ENCODE assay signal across 1 cellular context in the genomic region with DNA sequence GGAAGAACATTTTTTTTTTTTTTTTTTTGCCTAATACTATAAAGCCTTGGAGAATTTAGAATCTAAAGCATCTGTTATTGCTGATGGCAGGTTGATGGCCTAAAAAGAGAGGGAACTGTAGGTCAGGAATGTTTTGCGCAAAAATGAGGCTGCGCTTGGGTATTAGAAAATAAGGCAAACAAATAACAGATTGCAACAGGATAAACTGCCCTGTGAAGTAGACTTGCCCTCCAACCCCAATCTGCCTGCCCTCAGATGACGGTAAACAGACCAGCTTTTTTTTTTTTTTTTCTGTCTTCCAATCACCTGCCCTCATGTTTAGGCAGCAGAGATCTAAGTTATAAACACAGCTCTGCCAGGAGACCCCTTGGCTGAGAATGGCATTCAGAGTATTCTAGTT.
TF ChIP-seq lines count a peak whose summit lies in the region.

No MANE protein-coding gene starts in this region.

TF ChIP-seq in HepG2, 621 proteins besides CTCF, POLR2A, EP300 and RAD21 (continued from another document and continues in another):
- TF ChIP-seq, protein P1, sequence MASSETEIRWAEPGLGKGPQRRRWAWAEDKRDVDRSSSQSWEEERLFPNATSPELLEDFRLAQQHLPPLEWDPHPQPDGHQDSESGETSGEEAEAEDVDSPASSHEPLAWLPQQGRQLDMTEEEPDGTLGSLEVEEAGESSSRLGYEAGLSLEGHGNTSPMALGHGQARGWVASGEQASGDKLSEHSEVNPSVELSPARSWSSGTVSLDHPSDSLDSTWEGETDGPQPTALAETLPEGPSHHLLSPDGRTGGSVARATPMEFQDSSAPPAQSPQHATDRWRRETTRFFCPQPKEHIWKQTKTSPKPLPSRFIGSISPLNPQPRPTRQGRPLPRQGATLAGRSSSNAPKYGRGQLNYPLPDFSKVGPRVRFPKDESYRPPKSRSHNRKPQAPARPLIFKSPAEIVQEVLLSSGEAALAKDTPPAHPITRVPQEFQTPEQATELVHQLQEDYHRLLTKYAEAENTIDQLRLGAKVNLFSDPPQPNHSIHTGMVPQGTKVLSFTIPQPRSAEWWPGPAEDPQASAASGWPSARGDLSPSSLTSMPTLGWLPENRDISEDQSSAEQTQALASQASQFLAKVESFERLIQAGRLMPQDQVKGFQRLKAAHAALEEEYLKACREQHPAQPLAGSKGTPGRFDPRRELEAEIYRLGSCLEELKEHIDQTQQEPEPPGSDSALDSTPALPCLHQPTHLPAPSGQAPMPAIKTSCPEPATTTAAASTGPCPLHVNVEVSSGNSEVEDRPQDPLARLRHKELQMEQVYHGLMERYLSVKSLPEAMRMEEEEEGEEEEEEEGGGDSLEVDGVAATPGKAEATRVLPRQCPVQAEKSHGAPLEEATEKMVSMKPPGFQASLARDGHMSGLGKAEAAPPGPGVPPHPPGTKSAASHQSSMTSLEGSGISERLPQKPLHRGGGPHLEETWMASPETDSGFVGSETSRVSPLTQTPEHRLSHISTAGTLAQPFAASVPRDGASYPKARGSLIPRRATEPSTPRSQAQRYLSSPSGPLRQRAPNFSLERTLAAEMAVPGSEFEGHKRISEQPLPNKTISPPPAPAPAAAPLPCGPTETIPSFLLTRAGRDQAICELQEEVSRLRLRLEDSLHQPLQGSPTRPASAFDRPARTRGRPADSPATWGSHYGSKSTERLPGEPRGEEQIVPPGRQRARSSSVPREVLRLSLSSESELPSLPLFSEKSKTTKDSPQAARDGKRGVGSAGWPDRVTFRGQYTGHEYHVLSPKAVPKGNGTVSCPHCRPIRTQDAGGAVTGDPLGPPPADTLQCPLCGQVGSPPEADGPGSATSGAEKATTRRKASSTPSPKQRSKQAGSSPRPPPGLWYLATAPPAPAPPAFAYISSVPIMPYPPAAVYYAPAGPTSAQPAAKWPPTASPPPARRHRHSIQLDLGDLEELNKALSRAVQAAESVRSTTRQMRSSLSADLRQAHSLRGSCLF (CRISPR knock-in tag; IDR thresholded peaks at IDR 0.05; ENCODE audit: borderline replicate concordance) = no peak
- TF ChIP-seq ARNTL (CRISPR knock-in tag; IDR thresholded peaks at IDR 0.05) = peak; percentile 82
- TF ChIP-seq TCF7 (IDR thresholded peaks at IDR 0.05; ENCODE audit: low read depth) = peak; percentile 94
- peak; percentile 79; the same call in 1 of the 2 replicates for TF ChIP-seq NFIC (IDR thresholded peaks at IDR 0.05; ENCODE audit: low read length)
- no peak for TF ChIP-seq ZNF883 (CRISPR knock-in tag; IDR thresholded peaks at IDR 0.05; ENCODE audit: not compliant biosample characterization)
- TF ChIP-seq XBP1 (CRISPR knock-in tag; IDR thresholded peaks at IDR 0.05) = 0 out of 2 replicates have a peak, but pooled peaks have one; percentile 4
- TF ChIP-seq, protein P2, sequence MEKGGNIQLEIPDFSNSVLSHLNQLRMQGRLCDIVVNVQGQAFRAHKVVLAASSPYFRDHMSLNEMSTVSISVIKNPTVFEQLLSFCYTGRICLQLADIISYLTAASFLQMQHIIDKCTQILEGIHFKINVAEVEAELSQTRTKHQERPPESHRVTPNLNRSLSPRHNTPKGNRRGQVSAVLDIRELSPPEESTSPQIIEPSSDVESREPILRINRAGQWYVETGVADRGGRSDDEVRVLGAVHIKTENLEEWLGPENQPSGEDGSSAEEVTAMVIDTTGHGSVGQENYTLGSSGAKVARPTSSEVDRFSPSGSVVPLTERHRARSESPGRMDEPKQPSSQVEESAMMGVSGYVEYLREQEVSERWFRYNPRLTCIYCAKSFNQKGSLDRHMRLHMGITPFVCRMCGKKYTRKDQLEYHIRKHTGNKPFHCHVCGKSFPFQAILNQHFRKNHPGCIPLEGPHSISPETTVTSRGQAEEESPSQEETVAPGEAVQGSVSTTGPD (CRISPR knock-in tag; IDR thresholded peaks at IDR 0.05) = no peak
- TF ChIP-seq ZNF121 (CRISPR knock-in tag; IDR thresholded peaks at IDR 0.05) = no peak
- TF ChIP-seq, protein P3, sequence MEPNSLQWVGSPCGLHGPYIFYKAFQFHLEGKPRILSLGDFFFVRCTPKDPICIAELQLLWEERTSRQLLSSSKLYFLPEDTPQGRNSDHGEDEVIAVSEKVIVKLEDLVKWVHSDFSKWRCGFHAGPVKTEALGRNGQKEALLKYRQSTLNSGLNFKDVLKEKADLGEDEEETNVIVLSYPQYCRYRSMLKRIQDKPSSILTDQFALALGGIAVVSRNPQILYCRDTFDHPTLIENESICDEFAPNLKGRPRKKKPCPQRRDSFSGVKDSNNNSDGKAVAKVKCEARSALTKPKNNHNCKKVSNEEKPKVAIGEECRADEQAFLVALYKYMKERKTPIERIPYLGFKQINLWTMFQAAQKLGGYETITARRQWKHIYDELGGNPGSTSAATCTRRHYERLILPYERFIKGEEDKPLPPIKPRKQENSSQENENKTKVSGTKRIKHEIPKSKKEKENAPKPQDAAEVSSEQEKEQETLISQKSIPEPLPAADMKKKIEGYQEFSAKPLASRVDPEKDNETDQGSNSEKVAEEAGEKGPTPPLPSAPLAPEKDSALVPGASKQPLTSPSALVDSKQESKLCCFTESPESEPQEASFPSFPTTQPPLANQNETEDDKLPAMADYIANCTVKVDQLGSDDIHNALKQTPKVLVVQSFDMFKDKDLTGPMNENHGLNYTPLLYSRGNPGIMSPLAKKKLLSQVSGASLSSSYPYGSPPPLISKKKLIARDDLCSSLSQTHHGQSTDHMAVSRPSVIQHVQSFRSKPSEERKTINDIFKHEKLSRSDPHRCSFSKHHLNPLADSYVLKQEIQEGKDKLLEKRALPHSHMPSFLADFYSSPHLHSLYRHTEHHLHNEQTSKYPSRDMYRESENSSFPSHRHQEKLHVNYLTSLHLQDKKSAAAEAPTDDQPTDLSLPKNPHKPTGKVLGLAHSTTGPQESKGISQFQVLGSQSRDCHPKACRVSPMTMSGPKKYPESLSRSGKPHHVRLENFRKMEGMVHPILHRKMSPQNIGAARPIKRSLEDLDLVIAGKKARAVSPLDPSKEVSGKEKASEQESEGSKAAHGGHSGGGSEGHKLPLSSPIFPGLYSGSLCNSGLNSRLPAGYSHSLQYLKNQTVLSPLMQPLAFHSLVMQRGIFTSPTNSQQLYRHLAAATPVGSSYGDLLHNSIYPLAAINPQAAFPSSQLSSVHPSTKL (CRISPR knock-in tag; IDR thresholded peaks at IDR 0.05) = peak; percentile 97
- no peak for TF ChIP-seq ZNF432 (CRISPR knock-in tag; IDR thresholded peaks at IDR 0.05; ENCODE audit: borderline replicate concordance)
- TF ChIP-seq KLF6 (CRISPR knock-in tag; IDR thresholded peaks at IDR 0.05) = peak; percentile 80; the same call in 1 of the 2 replicates
- peak; percentile 99 for TF ChIP-seq NR2F2 (IDR thresholded peaks at IDR 0.05; ENCODE audit: borderline replicate concordance, low read depth)
- TF ChIP-seq, protein P4, sequence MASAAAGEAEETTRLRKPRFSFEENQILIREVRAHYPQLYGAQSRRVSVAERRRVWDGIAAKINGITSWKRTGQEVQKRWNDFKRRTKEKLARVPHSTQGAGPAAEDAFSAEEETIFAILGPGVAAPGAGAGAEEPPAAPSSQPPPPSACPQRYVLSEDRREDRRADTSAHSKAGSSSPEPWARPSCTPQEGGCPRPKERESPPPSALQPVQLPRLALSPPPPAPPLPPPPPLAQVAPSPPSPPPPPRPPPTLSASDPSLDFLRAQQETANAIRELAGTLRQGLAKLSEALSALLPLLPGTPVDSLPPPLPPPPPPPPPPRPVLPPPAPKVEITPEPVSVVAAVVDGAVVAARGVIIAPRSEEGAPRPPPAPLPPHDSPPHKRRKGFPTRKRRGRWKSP (CRISPR knock-in tag; IDR thresholded peaks at IDR 0.05) = peak; percentile 86
- TF ChIP-seq HNRNPH1 (optimal IDR thresholded peaks at IDR 0.05; ENCODE audit: low read depth, low read length) = no peak
- peak; percentile 79 for TF ChIP-seq ZNF331 (CRISPR knock-in tag; IDR thresholded peaks at IDR 0.05)
- TF ChIP-seq, protein P5, sequence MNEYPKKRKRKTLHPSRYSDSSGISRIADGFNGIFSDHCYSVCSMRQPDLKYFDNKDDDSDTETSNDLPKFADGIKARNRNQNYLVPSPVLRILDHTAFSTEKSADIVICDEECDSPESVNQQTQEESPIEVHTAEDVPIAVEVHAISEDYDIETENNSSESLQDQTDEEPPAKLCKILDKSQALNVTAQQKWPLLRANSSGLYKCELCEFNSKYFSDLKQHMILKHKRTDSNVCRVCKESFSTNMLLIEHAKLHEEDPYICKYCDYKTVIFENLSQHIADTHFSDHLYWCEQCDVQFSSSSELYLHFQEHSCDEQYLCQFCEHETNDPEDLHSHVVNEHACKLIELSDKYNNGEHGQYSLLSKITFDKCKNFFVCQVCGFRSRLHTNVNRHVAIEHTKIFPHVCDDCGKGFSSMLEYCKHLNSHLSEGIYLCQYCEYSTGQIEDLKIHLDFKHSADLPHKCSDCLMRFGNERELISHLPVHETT (CRISPR knock-in tag; conservative IDR thresholded peaks at IDR 0.05) = no peak
- TF ChIP-seq, protein P6, sequence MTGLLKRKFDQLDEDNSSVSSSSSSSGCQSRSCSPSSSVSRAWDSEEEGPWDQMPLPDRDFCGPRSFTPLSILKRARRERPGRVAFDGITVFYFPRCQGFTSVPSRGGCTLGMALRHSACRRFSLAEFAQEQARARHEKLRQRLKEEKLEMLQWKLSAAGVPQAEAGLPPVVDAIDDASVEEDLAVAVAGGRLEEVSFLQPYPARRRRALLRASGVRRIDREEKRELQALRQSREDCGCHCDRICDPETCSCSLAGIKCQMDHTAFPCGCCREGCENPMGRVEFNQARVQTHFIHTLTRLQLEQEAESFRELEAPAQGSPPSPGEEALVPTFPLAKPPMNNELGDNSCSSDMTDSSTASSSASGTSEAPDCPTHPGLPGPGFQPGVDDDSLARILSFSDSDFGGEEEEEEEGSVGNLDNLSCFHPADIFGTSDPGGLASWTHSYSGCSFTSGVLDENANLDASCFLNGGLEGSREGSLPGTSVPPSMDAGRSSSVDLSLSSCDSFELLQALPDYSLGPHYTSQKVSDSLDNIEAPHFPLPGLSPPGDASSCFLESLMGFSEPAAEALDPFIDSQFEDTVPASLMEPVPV (CRISPR knock-in tag; IDR thresholded peaks at IDR 0.05) = no peak
- TF ChIP-seq SRSF9 (IDR thresholded peaks at IDR 0.05; ENCODE audit: borderline replicate concordance, insufficient read depth, low read depth, low read length, poor library complexity, severe bottlenecking) = no peak
- no peak for TF ChIP-seq ZNF263 (CRISPR knock-in tag; IDR thresholded peaks at IDR 0.05)
- no peak; the same call in 1 of the 2 replicates for TF ChIP-seq ZNF792 (CRISPR knock-in tag; IDR thresholded peaks at IDR 0.05)
- no peak; the same call in 1 of the 2 replicates for TF ChIP-seq ZNF878 (CRISPR knock-in tag; IDR thresholded peaks at IDR 0.05)
- no peak for TF ChIP-seq FOXC1 (CRISPR knock-in tag; IDR thresholded peaks at IDR 0.05; ENCODE audit: borderline replicate concordance)
- peak; percentile 37; the same call in 1 of the 2 replicates for TF ChIP-seq MIER2 (CRISPR knock-in tag; IDR thresholded peaks at IDR 0.05)
- TF ChIP-seq, protein P7, sequence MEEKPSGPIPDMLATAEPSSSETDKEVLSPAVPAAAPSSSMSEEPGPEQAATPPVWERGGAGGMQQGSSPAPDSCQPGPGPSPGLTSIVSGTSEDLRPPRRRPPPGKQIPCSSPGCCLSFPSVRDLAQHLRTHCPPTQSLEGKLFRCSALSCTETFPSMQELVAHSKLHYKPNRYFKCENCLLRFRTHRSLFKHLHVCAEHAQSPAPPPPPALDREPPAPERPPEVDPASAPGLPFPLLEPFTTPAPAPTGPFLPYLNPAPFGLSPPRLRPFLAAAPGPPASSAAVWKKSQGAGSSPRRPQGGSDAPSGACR (CRISPR knock-in tag; IDR thresholded peaks at IDR 0.05) = no peak
- TF ChIP-seq, protein P8, sequence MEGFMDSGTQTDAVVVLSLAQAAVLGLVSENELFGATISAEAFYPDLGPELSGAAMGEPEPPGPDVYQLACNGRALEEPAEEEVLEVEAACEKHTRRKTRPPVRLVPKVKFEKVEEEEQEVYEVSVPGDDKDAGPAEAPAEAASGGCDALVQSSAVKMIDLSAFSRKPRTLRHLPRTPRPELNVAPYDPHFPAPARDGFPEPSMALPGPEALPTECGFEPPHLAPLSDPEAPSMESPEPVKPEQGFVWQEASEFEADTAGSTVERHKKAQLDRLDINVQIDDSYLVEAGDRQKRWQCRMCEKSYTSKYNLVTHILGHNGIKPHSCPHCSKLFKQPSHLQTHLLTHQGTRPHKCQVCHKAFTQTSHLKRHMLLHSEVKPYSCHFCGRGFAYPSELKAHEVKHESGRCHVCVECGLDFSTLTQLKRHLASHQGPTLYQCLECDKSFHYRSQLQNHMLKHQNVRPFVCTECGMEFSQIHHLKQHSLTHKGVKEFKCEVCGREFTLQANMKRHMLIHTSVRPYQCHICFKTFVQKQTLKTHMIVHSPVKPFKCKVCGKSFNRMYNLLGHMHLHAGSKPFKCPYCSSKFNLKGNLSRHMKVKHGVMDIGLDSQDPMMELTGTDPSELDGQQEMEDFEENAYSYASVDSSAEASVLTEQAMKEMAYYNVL (CRISPR knock-in tag; IDR thresholded peaks at IDR 0.05; ENCODE audit: borderline replicate concordance) = 0 out of 2 replicates have a peak, but pooled peaks have one; percentile 61
- TF ChIP-seq U2AF2 (IDR thresholded peaks at IDR 0.05; ENCODE audit: low read depth, low read length) = no peak
- TF ChIP-seq SKI (IDR thresholded peaks at IDR 0.05; ENCODE audit: partially characterized antibody) = peak; percentile 40
- no peak for TF ChIP-seq NFATC3 (CRISPR knock-in tag; IDR thresholded peaks at IDR 0.05)
- no peak for TF ChIP-seq IKZF1 (IDR thresholded peaks at IDR 0.05)
- TF ChIP-seq RXRB (CRISPR knock-in tag; IDR thresholded peaks at IDR 0.05; ENCODE audit: borderline replicate concordance) = peak; percentile 95
- peak; percentile 47; the same call in 1 of the 2 replicates for TF ChIP-seq ZNF501 (CRISPR knock-in tag; IDR thresholded peaks at IDR 0.05)
- TF ChIP-seq ZNF335 (CRISPR knock-in tag; IDR thresholded peaks at IDR 0.05) = no peak
- no peak for TF ChIP-seq ZBTB3 (CRISPR knock-in tag; IDR thresholded peaks at IDR 0.05; ENCODE audit: borderline replicate concordance, low read depth)
- no peak for TF ChIP-seq ZNF441 (CRISPR knock-in tag; IDR thresholded peaks at IDR 0.05; ENCODE audit: borderline replicate concordance)
- no peak for TF ChIP-seq ZZZ3 (CRISPR knock-in tag; IDR thresholded peaks at IDR 0.05; ENCODE audit: borderline replicate concordance)
- 0 out of 2 replicates have a peak, but pooled peaks have one; percentile 45 for TF ChIP-seq BRCA1 (CRISPR knock-in tag; IDR thresholded peaks at IDR 0.05)
- TF ChIP-seq ZNF703 (CRISPR knock-in tag; IDR thresholded peaks at IDR 0.05; ENCODE audit: borderline replicate concordance) = no peak
- TF ChIP-seq TSC22D2 (CRISPR knock-in tag; IDR thresholded peaks at IDR 0.05; ENCODE audit: borderline replicate concordance) = no peak
- 0 out of 2 replicates have a peak, but pooled peaks have one; percentile 15 for TF ChIP-seq TAF1 (CRISPR knock-in tag; IDR thresholded peaks at IDR 0.05)
- no peak for TF ChIP-seq HOXA9 (CRISPR knock-in tag; IDR thresholded peaks at IDR 0.05; ENCODE audit: borderline replicate concordance)
